ENCODE assay signal across 1 cellular context in the genomic region with DNA sequence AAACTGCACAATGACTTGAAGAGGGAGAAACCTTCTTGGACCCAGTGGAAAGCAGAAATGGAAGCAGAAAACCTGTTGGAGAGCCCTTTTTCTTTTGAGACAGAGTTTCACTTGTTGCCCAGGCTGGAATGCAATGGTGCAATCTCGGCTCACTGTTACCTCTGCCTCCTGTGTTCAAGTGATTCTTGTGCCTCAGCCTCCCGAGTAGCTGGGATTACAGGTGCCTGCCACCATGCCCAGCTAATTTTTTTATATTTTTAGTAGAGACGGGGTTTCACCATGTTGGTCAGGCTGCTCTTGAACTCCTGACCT.
A peak's percentile ranks its signal among the peaks of the same experiment; 100 is the strongest.
TF ChIP-seq lines count a peak whose summit lies in the region.

No MANE protein-coding gene starts in this region.

TF ChIP-seq in WTC11, 78 proteins besides CTCF, POLR2A, EP300 and RAD21:
- TF ChIP-seq GABPB1 (CRISPR knock-in tag; IDR thresholded peaks at IDR 0.05) = peak; percentile 81
